In genomic region chrY:13339939-13340338, GRCh38 we compare ENCODE assay signal across 18 cellular contexts.
A peak's percentile ranks its signal among the peaks of the same experiment; 100 is the strongest.
DNase-seq lines count a peak whose midpoint lies in the region; ATAC-seq and TF ChIP-seq lines count a peak whose summit lies in the region.
"Had no signal": no experiment of that assay in that cellular context is flagged by ENCODE, and none has a peak within 500 bp of the region (broad histone marks: within the 10 kb centered on the region; RNA-seq: fewer than 3 reads in every experiment).

No MANE protein-coding gene starts in this region.

- intact Hi-C loops in activated naive CD4-positive, alpha-beta T cell treated with anti-CD3 and anti-CD28 coated beads for 36 hours (cut with micrococcal nuclease) = loop anchor here (5.0 to 10.0 kb wide), 2 partner anchors 413 to 1025 kb away; no protein-coding TSS in a partner anchor
- intact Hi-C loops in gastrocnemius medialis (cut with DNase I; ENCODE audit: low total_unique reads) = no loop called here

- no peak overlapping the region for H3K4me3 ChIP-seq in gastrocnemius medialis
- H3K4me3 ChIP-seq: BLaER1 treated with 17β-estradiol and CSF1 and Interleukin-3, amounts not matched to agents 10 nM and 100 nM; GM23338 had no signal

- H3K4me1 Mint-ChIP-seq in activated naive CD4-positive, alpha-beta T cell treated with anti-CD3 and anti-CD28 coated beads for 36 hours (ENCODE audit: low read depth) = peaks cover 19% of the 10 kb centered on the region
- H3K4me1 Mint-ChIP-seq in memory B cell (peaks cover 13% of the 10 kb centered on the region), HFFc6 (ENCODE audit: low read depth) (peaks cover 14% of the 10 kb centered on the region)

- H3K27ac ChIP-seq in caudate nucleus (ENCODE audit: low read depth, low read length) (no peak overlapping the region), gastrocnemius medialis (peak overlapping the region in 2 of 4 donors; percentile 49 to 51)
- H3K27ac ChIP-seq: BLaER1 treated with 17β-estradiol and CSF1 and Interleukin-3, amounts not matched to agents 10 nM and 100 nM had no signal

- H3K27me3 ChIP-seq in gastrocnemius medialis = no peaks in the 10 kb centered on the region
- H3K27me3 ChIP-seq: BLaER1 treated with 17β-estradiol and CSF1 and Interleukin-3, amounts not matched to agents 10 nM and 100 nM had no signal

- DNase-seq in activated naive CD4-positive, alpha-beta T cell treated with anti-CD3 and anti-CD28 coated beads, Interleukin-2, amount 50 U/mL, for 72 hours (ENCODE audit: low spot score in 2 of 2) = no peak
- no peak for DNase-seq in activated naive CD4-positive, alpha-beta T cell treated with anti-CD3 and anti-CD28 coated beads for 36 hours
- DNase-seq in caudate nucleus (lab: John Stamatoyannopoulos, UW) (peak in 32 of 61 donors; percentile 0 to 71 (median 12)), memory B cell (ENCODE audit: low spot score in 2 of 2) (no peak), gastrocnemius medialis (peak; percentile 17 to 44), HFFc6 (no peak), SW 1271 (lab: John Stamatoyannopoulos, UW) (no peak)
- DNase-seq in stimulated activated naive CD8-positive, alpha-beta T cell treated with anti-CD3 and anti-CD28 coated beads, Interleukin-15, Interleukin-2, amounts not matched to agents 100 U/mL and 50 U/mL, for 24 hours = no peak
- DNase-seq: DMS79 treated with DMSO at 0.1 percent for 48 hours, KG1, NCI-H1436, NCI-H2029, NCI-H2171 treated with DMSO at 0.1 percent for 48 hours, NCI-H446 treated with DMSO at 0.1 percent for 48 hours, OCI-M1 had no signal

- no peak overlapping the region for H3K4me3 Mint-ChIP-seq in activated naive CD4-positive, alpha-beta T cell treated with anti-CD3 and anti-CD28 coated beads for 36 hours
- no peak overlapping the region for H3K4me3 Mint-ChIP-seq in memory B cell
- H3K4me3 Mint-ChIP-seq in HFFc6 = no peak overlapping the region
- H3K4me3 Mint-ChIP-seq: GM23338 had no signal

- CTCF ChIA-PET in activated naive CD4-positive, alpha-beta T cell treated with anti-CD3 and anti-CD28 coated beads for 36 hours (lab: Charles Lee) = no interaction called here

- peaks cover 0 to 3% of the 10 kb centered on the region in 2 donors for H3K4me1 ChIP-seq in gastrocnemius medialis
- H3K4me1 ChIP-seq: BLaER1 treated with 17β-estradiol and CSF1 and Interleukin-3, amounts not matched to agents 10 nM and 100 nM had no signal

- no peak for ATAC-seq in activated naive CD4-positive, alpha-beta T cell treated with anti-CD3 and anti-CD28 coated beads, Interleukin-2, amount 50 U/mL, for 72 hours
- ATAC-seq in memory B cell (ENCODE audit: low read depth) (no peak), gastrocnemius medialis (peak; percentile 91)
- ATAC-seq in stimulated activated naive CD8-positive, alpha-beta T cell treated with anti-CD3 and anti-CD28 coated beads, Interleukin-15, Interleukin-2, amounts not matched to agents 100 U/mL and 50 U/mL, for 24 hours = no peak
- ATAC-seq: GM23338, HepG2 had no signal

- H3K9me3 ChIP-seq in gastrocnemius medialis = no peaks in the 10 kb centered on the region
- H3K9me3 ChIP-seq: BLaER1 treated with 17β-estradiol and CSF1 and Interleukin-3, amounts not matched to agents 10 nM and 100 nM had no signal

- TF ChIP-seq POLR2A in gastrocnemius medialis (IDR thresholded peaks at IDR 0.05) = no peak

- TF ChIP-seq CTCF in gastrocnemius medialis (IDR thresholded peaks at IDR 0.05 in 4 of 5, conservative IDR thresholded peaks at IDR 0.05 in 1 of 5) = no peak
- no peak for TF ChIP-seq CTCF in HFFc6 (IDR thresholded peaks at IDR 0.05)

- H3K27me3 Mint-ChIP-seq in activated naive CD4-positive, alpha-beta T cell treated with anti-CD3 and anti-CD28 coated beads for 36 hours (ENCODE audit: low read depth) = no peaks in the 10 kb centered on the region
- H3K27me3 Mint-ChIP-seq in memory B cell (no peaks in the 10 kb centered on the region), HFFc6 (ENCODE audit: insufficient read depth) (peaks cover 2% of the 10 kb centered on the region; the same call in 1 of the 2 replicates)

- in situ Hi-C loops in gastrocnemius medialis (cut with MboI; ENCODE audit: low sequenced_read_pairs in 4 of 4) = no loop called here

- peaks cover 8 to 18% of the 10 kb centered on the region in 2 donors for H3K36me3 Mint-ChIP-seq in activated naive CD4-positive, alpha-beta T cell treated with anti-CD3 and anti-CD28 coated beads, Interleukin-2, amount 50 U/mL, for 72 hours
- peaks cover 24% of the 10 kb centered on the region for H3K36me3 Mint-ChIP-seq in activated naive CD4-positive, alpha-beta T cell treated with anti-CD3 and anti-CD28 coated beads for 36 hours (ENCODE audit: low read depth)
- H3K36me3 Mint-ChIP-seq in memory B cell = peaks cover 26% of the 10 kb centered on the region
- H3K36me3 Mint-ChIP-seq in HFFc6 (ENCODE audit: low read depth) = peaks cover 7% of the 10 kb centered on the region; the same call in 1 of the 2 replicates

- H3K9me3 Mint-ChIP-seq in activated naive CD4-positive, alpha-beta T cell treated with anti-CD3 and anti-CD28 coated beads, Interleukin-2, amount 50 U/mL, for 72 hours = no peaks in the 10 kb centered on the region
- H3K9me3 Mint-ChIP-seq in activated naive CD4-positive, alpha-beta T cell treated with anti-CD3 and anti-CD28 coated beads for 36 hours = no peaks in the 10 kb centered on the region
- no peaks in the 10 kb centered on the region for H3K9me3 Mint-ChIP-seq in memory B cell
- no peaks in the 10 kb centered on the region for H3K9me3 Mint-ChIP-seq in HFFc6
- H3K9me3 Mint-ChIP-seq: GM23338 had no signal

- H3K36me3 ChIP-seq in gastrocnemius medialis = no peaks in the 10 kb centered on the region
- H3K36me3 ChIP-seq: BLaER1 treated with 17β-estradiol and CSF1 and Interleukin-3, amounts not matched to agents 10 nM and 100 nM had no signal

- H3K27ac Mint-ChIP-seq in activated naive CD4-positive, alpha-beta T cell treated with anti-CD3 and anti-CD28 coated beads, Interleukin-2, amount 50 U/mL, for 72 hours = peak overlapping the region; percentile 48 to 62
- no peak overlapping the region for H3K27ac Mint-ChIP-seq in activated naive CD4-positive, alpha-beta T cell treated with anti-CD3 and anti-CD28 coated beads for 36 hours
- H3K27ac Mint-ChIP-seq in memory B cell = peak overlapping the region; percentile 41
- no peak overlapping the region for H3K27ac Mint-ChIP-seq in HFFc6
- H3K27ac Mint-ChIP-seq: GM23338 had no signal

Comparison
In these comparisons a context has a peak if more than half of its experiments do, and no peak if none do; other contexts are left out.
1. H3K27ac Mint-ChIP-seq: peak in activated naive CD4-positive, alpha-beta T cell treated with anti-CD3 and anti-CD28 coated beads, Interleukin-2, amount 50 U/mL, for 72 hours (2 of 2) and memory B cell (single experiment); none in activated naive CD4-positive, alpha-beta T cell treated with anti-CD3 and anti-CD28 coated beads for 36 hours (single experiment) and HFFc6 (single experiment).
2. ATAC-seq: peak in gastrocnemius medialis (2 of 2); none in activated naive CD4-positive, alpha-beta T cell treated with anti-CD3 and anti-CD28 coated beads, Interleukin-2, amount 50 U/mL, for 72 hours (0 of 2), memory B cell (single experiment) and stimulated activated naive CD8-positive, alpha-beta T cell treated with anti-CD3 and anti-CD28 coated beads, Interleukin-15, Interleukin-2, amounts not matched to agents 100 U/mL and 50 U/mL, for 24 hours (single experiment).
3. DNase-seq: peak in caudate nucleus (32 of 61) and gastrocnemius medialis (2 of 2); none in activated naive CD4-positive, alpha-beta T cell treated with anti-CD3 and anti-CD28 coated beads, Interleukin-2, amount 50 U/mL, for 72 hours (0 of 2), activated naive CD4-positive, alpha-beta T cell treated with anti-CD3 and anti-CD28 coated beads for 36 hours (single experiment), memory B cell (0 of 2), stimulated activated naive CD8-positive, alpha-beta T cell treated with anti-CD3 and anti-CD28 coated beads, Interleukin-15, Interleukin-2, amounts not matched to agents 100 U/mL and 50 U/mL, for 24 hours (single experiment), HFFc6 (single experiment) and SW 1271 (0 of 2).